In the genomic region with DNA sequence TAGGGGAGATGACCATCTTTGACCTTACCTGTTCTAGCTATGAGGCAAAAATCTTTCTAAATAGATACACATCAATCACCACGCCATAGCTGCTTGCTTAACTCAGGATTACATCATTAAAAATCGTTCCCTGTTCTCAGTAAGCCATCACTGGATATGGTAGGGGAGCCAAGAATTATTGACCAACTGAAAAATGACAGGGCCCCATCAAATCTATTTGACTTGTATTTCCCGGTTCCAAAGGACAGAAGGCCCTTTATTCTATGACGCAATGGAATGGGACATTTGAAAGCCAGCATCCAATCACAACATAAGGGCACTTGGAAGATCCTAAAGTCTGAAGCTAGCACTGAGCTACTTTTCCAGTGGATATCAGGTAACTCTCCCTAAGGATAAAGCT, we compare ENCODE assay signal across 14 cellular contexts.
A peak's percentile ranks its signal among the peaks of the same experiment; 100 is the strongest.
DNase-seq lines count a peak whose midpoint lies in the region; ATAC-seq, FAIRE-seq and TF ChIP-seq lines count a peak whose summit lies in the region.
"Had no signal": no experiment of that assay in that cellular context is flagged by ENCODE, and none has a peak within 500 bp of the region (broad histone marks: within the 10 kb centered on the region; RNA-seq: fewer than 3 reads in every experiment).

No MANE protein-coding gene starts in this region.

- no peak overlapping the region for H4K8ac ChIP-seq in neuronal stem cell (ENCODE audit: low read depth, low read length)

- no peaks in the 10 kb centered on the region for H4K20me1 ChIP-seq in GM23338 (replicated peaks; ENCODE audit: insufficient read depth)
- H4K20me1 ChIP-seq in hepatocyte (ENCODE audit: insufficient read depth, poor library complexity, severe bottlenecking), result no peaks in the 10 kb centered on the region
- H4K20me1 ChIP-seq: BLaER1 had no signal

- H2BK5ac ChIP-seq in neuronal stem cell (ENCODE audit: low read length), result no peak overlapping the region

- H3K4me3 ChIP-seq in GM23338 (no peak overlapping the region), hepatocyte (no peak overlapping the region), right lobe of liver (no peak overlapping the region), small intestine (ENCODE audit: low read depth in 1 of 2, low read length in 2 of 2) (no peak overlapping the region), neuronal stem cell (ENCODE audit: low read length in 2 of 2) (no peak overlapping the region)
- H3K4me3 ChIP-seq: BLaER1 had no signal

- H3K9me2 ChIP-seq in GM23338 (ENCODE audit: insufficient read depth) (peaks cover 8% of the 10 kb centered on the region; the same call in 1 of the 2 replicates), hepatocyte (replicated peaks; ENCODE audit: insufficient read depth) (no peaks in the 10 kb centered on the region)

- H3K14ac ChIP-seq in neuronal stem cell (ENCODE audit: low read length), result no peak overlapping the region

- no peak overlapping the region for H2BK15ac ChIP-seq in neuronal stem cell (ENCODE audit: low read length)

- ATAC-seq in GM23338, result no peak
- peak; percentile 80 to 90 (median 84) for ATAC-seq in right lobe of liver
- ATAC-seq in GM18502 (IDR thresholded peaks at IDR 0.05; ENCODE audit: poor library complexity, unreplicated experiment), result no peak
- no peak for ATAC-seq in GM19023 (IDR thresholded peaks at IDR 0.05; ENCODE audit: unreplicated experiment)

- intact Hi-C loops in right lobe of liver (cut with DNase I), result no loop called here

- H3K36me3 ChIP-seq in GM23338 (ENCODE audit: insufficient read depth) (no peaks in the 10 kb centered on the region), hepatocyte (replicated peaks; ENCODE audit: insufficient read depth, low read depth) (no peaks in the 10 kb centered on the region), right lobe of liver (no peaks in the 10 kb centered on the region), small intestine (ENCODE audit: control insufficient read depth in 2 of 2, insufficient read depth in 2 of 2, low read length in 2 of 2) (no peaks in the 10 kb centered on the region), neuronal stem cell (replicated peaks in 1 of 2; ENCODE audit: control insufficient read depth in 2 of 2, insufficient read depth in 2 of 2, low read length in 2 of 2) (no peaks in the 10 kb centered on the region)
- H3K36me3 ChIP-seq: BLaER1 had no signal

- DNase-seq in GM23338 (ENCODE audit: low spot score) (no peak), hepatocyte (ENCODE audit: low spot score) (peak; percentile 23), right lobe of liver (no peak), small intestine (peak; percentile 61), neuronal stem cell (ENCODE audit: low spot score) (no peak)
- DNase-seq: 8988T; AML-193; CD8-positive, alpha-beta memory T cell; DMS53; GF-D8; H7 had no signal

- H3K79me2 ChIP-seq in GM23338 (replicated peaks; ENCODE audit: insufficient read depth) (no peaks in the 10 kb centered on the region), hepatocyte (no peaks in the 10 kb centered on the region)

- H2BK120ac ChIP-seq in neuronal stem cell (ENCODE audit: low read depth, low read length), result no peak overlapping the region

- H2AK5ac ChIP-seq in neuronal stem cell (ENCODE audit: low read depth, low read length), result no peak overlapping the region

- no peak overlapping the region for H3K27ac Mint-ChIP-seq in GM23338
- H3K27ac Mint-ChIP-seq: CD8-positive, alpha-beta memory T cell had no signal

- no peak for FAIRE-seq in small intestine (lab: Jason Lieb, UNC)

- H3K27me3 ChIP-seq in GM23338 (ENCODE audit: insufficient read depth) (no peaks in the 10 kb centered on the region), hepatocyte (no peaks in the 10 kb centered on the region), right lobe of liver (no peaks in the 10 kb centered on the region), small intestine (ENCODE audit: control insufficient read depth in 2 of 2, insufficient read depth in 2 of 2, low read length in 2 of 2) (no peaks in the 10 kb centered on the region), neuronal stem cell (ENCODE audit: control insufficient read depth in 3 of 3, insufficient read depth in 3 of 3, low read depth in 1 of 3, low read length in 3 of 3) (no peaks in the 10 kb centered on the region)
- H3K27me3 ChIP-seq: BLaER1 had no signal

- no peak overlapping the region for H4K91ac ChIP-seq in neuronal stem cell (ENCODE audit: low read depth, low read length, poor library complexity)

- H3K27ac ChIP-seq in GM23338 (ENCODE audit: low read depth), result no peak overlapping the region
- H3K27ac ChIP-seq in hepatocyte, result peak overlapping the region; percentile 35
- peak overlapping the region in 2 of 3 donors; percentile 48 to 84 for H3K27ac ChIP-seq in right lobe of liver
- no peak overlapping the region for H3K27ac ChIP-seq in small intestine (ENCODE audit: low read depth in 1 of 2, low read length in 1 of 2)
- H3K27ac ChIP-seq in neuronal stem cell (replicated peaks; ENCODE audit: low read length), result no peak overlapping the region
- H3K27ac ChIP-seq: BLaER1 had no signal

- no peak overlapping the region for H2BK12ac ChIP-seq in neuronal stem cell (ENCODE audit: low read length)

- 58% methylated on average over 4 of the region's 4 CpGs for WGBS in hepatocyte (ENCODE audit: low lambda C conversion rate, missing lambda C conversion rate)
- 23% methylated on average over 4 of the region's 4 CpGs for WGBS in right lobe of liver (ENCODE audit: insufficient coverage, low coverage, low lambda C conversion rate, missing lambda C conversion rate)
- 8 to 50% (median 21%) methylated on average over 4 of the region's 4 CpGs for WGBS in small intestine, 3 donors
- WGBS in neuronal stem cell (ENCODE audit: extremely low coverage in 2 of 2, insufficient read length in 2 of 2, insufficient replicate concordance in 1 of 2), 2 donors, result no CpG with 5 or more reads among the region's 4 CpGs

- no peak overlapping the region for H3K4ac ChIP-seq in neuronal stem cell (ENCODE audit: low read length)

- no peak for TF ChIP-seq POLR2A in right lobe of liver (IDR thresholded peaks at IDR 0.05)

- H3K79me1 ChIP-seq in neuronal stem cell (ENCODE audit: low read depth, low read length), result no peaks in the 10 kb centered on the region

- peaks cover 19% of the 10 kb centered on the region for H3K4me1 ChIP-seq in GM23338 (ENCODE audit: insufficient read depth)
- peaks cover 6% of the 10 kb centered on the region for H3K4me1 ChIP-seq in hepatocyte (ENCODE audit: insufficient read depth)
- H3K4me1 ChIP-seq in right lobe of liver, result peaks cover 0 to 9% (median 0%) of the 10 kb centered on the region in 4 donors
- no peaks in the 10 kb centered on the region for H3K4me1 ChIP-seq in small intestine (ENCODE audit: control insufficient read depth in 2 of 2, insufficient read depth in 1 of 2, low read depth in 1 of 2, low read length in 1 of 2)
- H3K4me1 ChIP-seq in neuronal stem cell (ENCODE audit: control insufficient read depth in 2 of 2, insufficient read depth in 1 of 2, low read depth in 1 of 2, low read length in 2 of 2), result peaks cover 5 to 7% of the 10 kb centered on the region in 2 donors
- H3K4me1 ChIP-seq: BLaER1 had no signal

- no peaks in the 10 kb centered on the region for H3K9me3 ChIP-seq in hepatocyte (ENCODE audit: low read depth)
- H3K9me3 ChIP-seq in right lobe of liver, result no peaks in the 10 kb centered on the region
- H3K9me3 ChIP-seq in small intestine (ENCODE audit: control insufficient read depth, low read depth), result no peaks in the 10 kb centered on the region
- peaks cover 0 to 2% of the 10 kb centered on the region in 2 donors for H3K9me3 ChIP-seq in neuronal stem cell (replicated peaks in 1 of 2; ENCODE audit: control insufficient read depth in 2 of 2, insufficient read depth in 1 of 2, low read depth in 1 of 2, low read length in 2 of 2)
- H3K9me3 ChIP-seq: BLaER1 had no signal

- no peak overlapping the region for H3K9ac ChIP-seq in neuronal stem cell (ENCODE audit: low read depth, low read length, poor library complexity)
- H3K9ac ChIP-seq: BLaER1 had no signal

- H3K23ac ChIP-seq in neuronal stem cell (ENCODE audit: low read depth, low read length, poor library complexity), result no peak overlapping the region

- H3K4me2 ChIP-seq in GM23338, result no peak overlapping the region
- no peak overlapping the region for H3K4me2 ChIP-seq in hepatocyte
- H3K4me2 ChIP-seq in neuronal stem cell (ENCODE audit: insufficient read depth, low read length, poor library complexity, severe bottlenecking), result no peak overlapping the region
- H3K4me2 ChIP-seq: BLaER1 had no signal

- H3K27me3 Mint-ChIP-seq in GM23338 (ENCODE audit: insufficient read depth, low read depth, poor library complexity), result no peaks in the 10 kb centered on the region

- TF ChIP-seq CTCF in GM23338 (conservative IDR thresholded peaks at IDR 0.05; ENCODE audit: low read depth in 2 of 2) (no peak), hepatocyte (IDR thresholded peaks at IDR 0.05; ENCODE audit: poor library complexity) (no peak), right lobe of liver (IDR thresholded peaks at IDR 0.05) (no peak)

- no peak overlapping the region for H3K18ac ChIP-seq in neuronal stem cell (ENCODE audit: low read length)

- H3K4me3 Mint-ChIP-seq in GM23338, result no peak overlapping the region
- H3K4me3 Mint-ChIP-seq: CD8-positive, alpha-beta memory T cell had no signal

- no peaks in the 10 kb centered on the region for H3K9me3 Mint-ChIP-seq in GM23338
- H3K9me3 Mint-ChIP-seq: CD8-positive, alpha-beta memory T cell had no signal

- H3K4me1 Mint-ChIP-seq in GM23338, result peaks cover 31% of the 10 kb centered on the region
- H3K4me1 Mint-ChIP-seq: CD8-positive, alpha-beta memory T cell had no signal

- H3K36me3 Mint-ChIP-seq in GM23338 (ENCODE audit: low read depth), result no peaks in the 10 kb centered on the region
- H3K36me3 Mint-ChIP-seq: CD8-positive, alpha-beta memory T cell had no signal

- H2AFZ ChIP-seq in GM23338 (0 out of 2 replicates have a peak overlapping the region, but pooled peaks have one; percentile 1), hepatocyte (no peak overlapping the region), neuronal stem cell (ENCODE audit: low read length) (no peak overlapping the region)

- no peaks in the 10 kb centered on the region for H3F3A ChIP-seq in GM23338 (replicated peaks; ENCODE audit: low read depth)

Comparison
In these comparisons a context has a peak if more than half of its experiments do, and no peak if none do; other contexts are left out.
1. ATAC-seq: peak in right lobe of liver (4 of 4); none in GM23338 (single experiment), GM18502 (single experiment) and GM19023 (single experiment).
2. DNase-seq: peak in hepatocyte (single experiment) and small intestine (single experiment); none in GM23338 (single experiment), right lobe of liver (0 of 3) and neuronal stem cell (single experiment).
3. H3K27ac ChIP-seq: peak in hepatocyte (single experiment) and right lobe of liver (2 of 3); none in GM23338 (single experiment), small intestine (0 of 2) and neuronal stem cell (single experiment).